Comparison of ENCODE assay signal across 8 cellular contexts in the genomic region with DNA sequence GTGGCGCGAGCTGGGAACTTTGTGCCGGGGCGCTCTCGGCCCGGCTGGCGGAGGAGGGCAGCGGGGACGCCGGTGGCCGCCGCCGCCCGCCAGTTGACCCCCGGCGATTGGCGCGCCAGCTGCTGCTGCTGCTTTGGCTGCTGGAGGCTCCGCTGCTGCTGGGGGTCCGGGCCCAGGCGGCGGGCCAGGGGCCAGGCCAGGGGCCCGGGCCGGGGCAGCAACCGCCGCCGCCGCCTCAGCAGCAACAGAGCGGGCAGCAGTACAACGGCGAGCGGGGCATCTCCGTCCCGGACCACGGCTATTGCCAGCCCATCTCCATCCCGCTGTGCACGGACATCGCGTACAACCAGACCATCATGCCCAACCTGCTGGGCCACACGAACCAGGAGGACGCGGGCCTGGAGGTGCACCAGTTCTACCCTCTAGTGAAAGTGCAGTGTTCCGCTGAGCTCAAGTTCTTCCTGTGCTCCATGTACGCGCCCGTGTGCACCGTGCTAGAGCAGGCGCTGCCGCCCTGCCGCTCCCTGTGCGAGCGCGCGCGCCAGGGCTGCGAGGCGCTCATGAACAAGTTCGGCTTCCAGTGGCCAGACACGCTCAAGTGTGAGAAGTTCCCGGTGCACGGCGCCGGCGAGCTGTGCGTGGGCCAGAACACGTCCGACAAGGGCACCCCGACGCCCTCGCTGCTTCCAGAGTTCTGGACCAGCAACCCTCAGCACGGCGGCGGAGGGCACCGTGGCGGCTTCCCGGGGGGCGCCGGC. TPM values are rescaled to one million over a fixed set of nuclear protein-coding genes. Genes with fewer than 3 reads are reported as not detected.
DNase-seq lines count a peak whose midpoint lies in the region; TF ChIP-seq lines count a peak whose summit lies in the region.

No MANE protein-coding gene starts in this region.

- CTCF ChIA-PET in HEK293T (lab: Yijun Ruan, JAX): interaction anchor here (0.6 kb wide), 1 partner anchor 616 kb away, joined by 3 read pairs; a partner anchor contains a TSS

- peaks cover 38% of the 10 kb centered on the region for H3K4me1 ChIP-seq in mononuclear cell (ENCODE audit: insufficient read depth, low read length)

- H3K9me3 ChIP-seq in MG63 (no peaks in the 10 kb centered on the region), mononuclear cell (ENCODE audit: low read depth, low read length) (no peaks in the 10 kb centered on the region)

- POLR2A ChIA-PET in HEK293T (lab: Yijun Ruan, JAX): no interaction called here

- H3K36me3 ChIP-seq in MG63: no peaks in the 10 kb centered on the region

- peaks cover 16% of the 10 kb centered on the region for H3K4me1 Mint-ChIP-seq in activated T-cell treated with anti-CD3 and anti-CD28 coated beads, Interleukin-2, amount 50 U/mL, for 24 hours (ENCODE audit: low read depth)
- peaks cover 23% of the 10 kb centered on the region for H3K4me1 Mint-ChIP-seq in type B pancreatic cell (ENCODE audit: unreplicated experiment)

- H3K4me3 Mint-ChIP-seq in activated T-cell treated with anti-CD3 and anti-CD28 coated beads, Interleukin-2, amount 50 U/mL, for 24 hours: peak overlapping the region; percentile 75
- H3K4me3 Mint-ChIP-seq in type B pancreatic cell: peak overlapping the region; percentile 97

- DNase-seq in activated T-cell treated with anti-CD3 and anti-CD28 coated beads, Interleukin-2, amount 50 U/mL, for 24 hours: no peak
- DNase-seq in activated T-cell treated with anti-CD3 and anti-CD28 coated beads, Interleukin-2, amount 50 U/mL, for 1 hour: no peak
- peak; percentile 46 for DNase-seq in HEK293T (ENCODE audit: extremely low spot score)
- peak; percentile 62 for DNase-seq in MG63
- peak; percentile 83 for DNase-seq in SW480 (ENCODE audit: low spot score)
- no peak for DNase-seq in epithelial cell of proximal tubule (ENCODE audit: low read depth)
- peak; percentile 77 for DNase-seq in type B pancreatic cell (ENCODE audit: extremely low spot score, unreplicated experiment)

- H3K4me3 ChIP-seq in MG63 (peak overlapping the region; percentile 61), epithelial cell of proximal tubule (ENCODE audit: low read depth, low read length) (peak overlapping the region; percentile 79), mononuclear cell (ENCODE audit: low read length) (peak overlapping the region; percentile 56)

- H3K36me3 Mint-ChIP-seq in activated T-cell treated with anti-CD3 and anti-CD28 coated beads, Interleukin-2, amount 50 U/mL, for 24 hours (ENCODE audit: low read depth): no peaks in the 10 kb centered on the region
- H3K36me3 Mint-ChIP-seq in type B pancreatic cell: peaks cover 18% of the 10 kb centered on the region

- H3K27me3 Mint-ChIP-seq in activated T-cell treated with anti-CD3 and anti-CD28 coated beads, Interleukin-2, amount 50 U/mL, for 24 hours: peaks cover 66% of the 10 kb centered on the region
- H3K27me3 Mint-ChIP-seq in type B pancreatic cell: peaks cover 37% of the 10 kb centered on the region

- H3K27ac Mint-ChIP-seq in activated T-cell treated with anti-CD3 and anti-CD28 coated beads, Interleukin-2, amount 50 U/mL, for 24 hours: no peak overlapping the region
- H3K27ac Mint-ChIP-seq in type B pancreatic cell: peak overlapping the region; percentile 95

- H3K9me3 Mint-ChIP-seq in activated T-cell treated with anti-CD3 and anti-CD28 coated beads, Interleukin-2, amount 50 U/mL, for 24 hours: no peaks in the 10 kb centered on the region
- no peaks in the 10 kb centered on the region for H3K9me3 Mint-ChIP-seq in type B pancreatic cell

- H3K27me3 ChIP-seq in MG63 (no peaks in the 10 kb centered on the region), mononuclear cell (ENCODE audit: insufficient read depth, low read length) (peaks cover 21% of the 10 kb centered on the region)

- no peak for TF ChIP-seq CTCF in epithelial cell of proximal tubule (conservative IDR thresholded peaks at IDR 0.05; ENCODE audit: low read depth, low read length)
- no peak for TF ChIP-seq CTCF in type B pancreatic cell (conservative IDR thresholded peaks at IDR 0.05)

TF ChIP-seq in HEK293T, 16 proteins besides CTCF, POLR2A, EP300 and RAD21:
- TF ChIP-seq L3MBTL2 (conservative IDR thresholded peaks at IDR 0.05) (peak; percentile 75), TARDBP (IDR thresholded peaks at IDR 0.05) (no peak), SUZ12 (IDR thresholded peaks at IDR 0.05) (no peak), ZNF384 (IDR thresholded peaks at IDR 0.05) (no peak), LEF1 (IDR thresholded peaks at IDR 0.05; ENCODE audit: borderline replicate concordance) (no peak)

RNA-seq across cellular contexts. Expression of a gene that starts 0.9 kb away (rescaled TPM):
- 2.3 and 3.9 TPM in 2 replicates for total RNA-seq in MG63 (2014; rRNA removed; shearing (Covaris generic); ENCODE audit: low replicate concordance)
- total RNA-seq in epithelial cell of proximal tubule (4.7 and 5.9 TPM in 2 replicates), mononuclear cell (3.6 TPM), type B pancreatic cell (ENCODE audit: low replicate concordance) (20.9 and 23.8 TPM in 2 replicates)

Comparison
In these comparisons a context has a peak if more than half of its experiments do, and no peak if none do; other contexts are left out.
1. DNase-seq: peak in HEK293T (single experiment), MG63 (single experiment), SW480 (single experiment) and type B pancreatic cell (single experiment); none in activated T-cell treated with anti-CD3 and anti-CD28 coated beads, Interleukin-2, amount 50 U/mL, for 24 hours (single experiment), activated T-cell treated with anti-CD3 and anti-CD28 coated beads, Interleukin-2, amount 50 U/mL, for 1 hour (single experiment) and epithelial cell of proximal tubule (single experiment).
2. Peak in every context shown above with its lines, with median percentiles within 50 percentile points of each other: H3K4me3 ChIP-seq.